1 cellular context compared by ENCODE assay signal in the genomic region with DNA sequence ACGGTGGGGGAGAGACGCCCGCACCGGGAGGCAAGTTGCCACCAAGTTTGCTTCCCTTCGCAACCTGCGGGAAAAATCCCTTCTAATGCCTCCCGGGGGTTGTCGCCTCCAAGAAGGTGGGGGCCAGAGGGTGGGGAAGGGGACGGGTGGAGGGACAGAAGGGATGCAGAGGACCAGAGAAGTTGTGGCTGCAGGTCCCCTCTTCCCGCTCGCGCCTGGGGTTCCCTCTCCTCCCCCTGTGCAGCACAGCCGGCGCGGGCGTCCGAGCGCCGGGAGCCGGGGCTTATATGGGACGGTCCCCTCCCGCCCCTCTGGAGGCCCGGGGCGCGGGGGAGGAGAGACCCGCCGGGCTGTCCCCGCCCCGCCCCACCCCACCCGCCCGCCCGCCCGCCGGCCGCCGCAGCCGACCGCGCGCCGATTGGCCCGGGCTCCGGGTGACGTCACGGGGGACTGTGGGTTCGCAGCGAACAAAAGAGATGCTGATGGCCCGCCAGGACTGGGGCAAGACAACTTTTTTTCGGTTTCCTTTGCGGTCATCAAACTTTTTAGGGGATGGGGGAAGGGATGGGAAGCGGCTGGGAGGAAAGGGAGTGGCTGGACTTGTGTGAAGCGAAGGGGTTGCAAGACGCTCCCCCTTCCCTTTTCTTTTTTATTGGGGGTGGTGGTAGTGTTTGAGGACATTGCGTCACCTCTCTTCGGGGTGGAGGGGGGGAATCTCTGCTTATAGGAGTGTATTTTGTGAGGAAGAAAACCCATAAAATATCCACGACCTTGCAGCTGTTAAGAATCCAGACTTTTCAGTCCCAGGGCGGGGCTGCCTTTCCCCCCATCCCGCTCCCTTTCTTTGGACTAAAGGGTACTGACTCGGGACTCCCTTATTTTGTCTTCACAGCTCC.
TF ChIP-seq lines count a peak whose summit lies in the region.

A gene (minus strand): TSS at position 260 of the 896 bp plus-strand sequence. CDS start 266 bp downstream, outside the sequence.

TF ChIP-seq in K562, 482 proteins besides CTCF, POLR2A, EP300 and RAD21 (continued from another document):
- TF ChIP-seq, protein P1, sequence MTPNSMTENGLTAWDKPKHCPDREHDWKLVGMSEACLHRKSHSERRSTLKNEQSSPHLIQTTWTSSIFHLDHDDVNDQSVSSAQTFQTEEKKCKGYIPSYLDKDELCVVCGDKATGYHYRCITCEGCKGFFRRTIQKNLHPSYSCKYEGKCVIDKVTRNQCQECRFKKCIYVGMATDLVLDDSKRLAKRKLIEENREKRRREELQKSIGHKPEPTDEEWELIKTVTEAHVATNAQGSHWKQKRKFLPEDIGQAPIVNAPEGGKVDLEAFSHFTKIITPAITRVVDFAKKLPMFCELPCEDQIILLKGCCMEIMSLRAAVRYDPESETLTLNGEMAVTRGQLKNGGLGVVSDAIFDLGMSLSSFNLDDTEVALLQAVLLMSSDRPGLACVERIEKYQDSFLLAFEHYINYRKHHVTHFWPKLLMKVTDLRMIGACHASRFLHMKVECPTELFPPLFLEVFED (CRISPR knock-in tag; conservative IDR thresholded peaks at IDR 0.05) = no peak
- TF ChIP-seq CEBPB (tag; IDR thresholded peaks at IDR 0.05) (peak; percentile 77), POLR2B (IDR thresholded peaks at IDR 0.05; ENCODE audit: low read depth, partially characterized antibody) (no peak), ZNF212 (CRISPR knock-in tag; IDR thresholded peaks at IDR 0.05) (no peak), PHF8 (IDR thresholded peaks at IDR 0.05; ENCODE audit: borderline replicate concordance, low read length) (peak; percentile 34; the same call in 1 of the 2 replicates), KDM5B (IDR thresholded peaks at IDR 0.05; ENCODE audit: insufficient replicate concordance, low read depth, low read length) (peak; percentile 66), SP1 (CRISPR knock-in tag; IDR thresholded peaks at IDR 0.05) (no peak), ZNF274 (IDR thresholded peaks at IDR 0.05; ENCODE audit: borderline replicate concordance, low read depth, low read length) (no peak), ZNF584 (CRISPR knock-in tag; IDR thresholded peaks at IDR 0.05; ENCODE audit: low read depth) (no peak)
- TF ChIP-seq, protein P2, sequence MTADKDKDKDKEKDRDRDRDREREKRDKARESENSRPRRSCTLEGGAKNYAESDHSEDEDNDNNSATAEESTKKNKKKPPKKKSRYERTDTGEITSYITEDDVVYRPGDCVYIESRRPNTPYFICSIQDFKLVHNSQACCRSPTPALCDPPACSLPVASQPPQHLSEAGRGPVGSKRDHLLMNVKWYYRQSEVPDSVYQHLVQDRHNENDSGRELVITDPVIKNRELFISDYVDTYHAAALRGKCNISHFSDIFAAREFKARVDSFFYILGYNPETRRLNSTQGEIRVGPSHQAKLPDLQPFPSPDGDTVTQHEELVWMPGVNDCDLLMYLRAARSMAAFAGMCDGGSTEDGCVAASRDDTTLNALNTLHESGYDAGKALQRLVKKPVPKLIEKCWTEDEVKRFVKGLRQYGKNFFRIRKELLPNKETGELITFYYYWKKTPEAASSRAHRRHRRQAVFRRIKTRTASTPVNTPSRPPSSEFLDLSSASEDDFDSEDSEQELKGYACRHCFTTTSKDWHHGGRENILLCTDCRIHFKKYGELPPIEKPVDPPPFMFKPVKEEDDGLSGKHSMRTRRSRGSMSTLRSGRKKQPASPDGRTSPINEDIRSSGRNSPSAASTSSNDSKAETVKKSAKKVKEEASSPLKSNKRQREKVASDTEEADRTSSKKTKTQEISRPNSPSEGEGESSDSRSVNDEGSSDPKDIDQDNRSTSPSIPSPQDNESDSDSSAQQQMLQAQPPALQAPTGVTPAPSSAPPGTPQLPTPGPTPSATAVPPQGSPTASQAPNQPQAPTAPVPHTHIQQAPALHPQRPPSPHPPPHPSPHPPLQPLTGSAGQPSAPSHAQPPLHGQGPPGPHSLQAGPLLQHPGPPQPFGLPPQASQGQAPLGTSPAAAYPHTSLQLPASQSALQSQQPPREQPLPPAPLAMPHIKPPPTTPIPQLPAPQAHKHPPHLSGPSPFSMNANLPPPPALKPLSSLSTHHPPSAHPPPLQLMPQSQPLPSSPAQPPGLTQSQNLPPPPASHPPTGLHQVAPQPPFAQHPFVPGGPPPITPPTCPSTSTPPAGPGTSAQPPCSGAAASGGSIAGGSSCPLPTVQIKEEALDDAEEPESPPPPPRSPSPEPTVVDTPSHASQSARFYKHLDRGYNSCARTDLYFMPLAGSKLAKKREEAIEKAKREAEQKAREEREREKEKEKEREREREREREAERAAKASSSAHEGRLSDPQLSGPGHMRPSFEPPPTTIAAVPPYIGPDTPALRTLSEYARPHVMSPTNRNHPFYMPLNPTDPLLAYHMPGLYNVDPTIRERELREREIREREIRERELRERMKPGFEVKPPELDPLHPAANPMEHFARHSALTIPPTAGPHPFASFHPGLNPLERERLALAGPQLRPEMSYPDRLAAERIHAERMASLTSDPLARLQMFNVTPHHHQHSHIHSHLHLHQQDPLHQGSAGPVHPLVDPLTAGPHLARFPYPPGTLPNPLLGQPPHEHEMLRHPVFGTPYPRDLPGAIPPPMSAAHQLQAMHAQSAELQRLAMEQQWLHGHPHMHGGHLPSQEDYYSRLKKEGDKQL (CRISPR knock-in tag; IDR thresholded peaks at IDR 0.05; ENCODE audit: borderline replicate concordance) = no peak
- TF ChIP-seq, protein P3, sequence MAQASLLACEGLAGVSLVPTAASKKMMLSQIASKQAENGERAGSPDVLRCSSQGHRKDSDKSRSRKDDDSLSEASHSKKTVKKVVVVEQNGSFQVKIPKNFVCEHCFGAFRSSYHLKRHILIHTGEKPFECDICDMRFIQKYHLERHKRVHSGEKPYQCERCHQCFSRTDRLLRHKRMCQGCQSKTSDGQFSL (CRISPR knock-in tag; IDR thresholded peaks at IDR 0.05) = no peak
- TF ChIP-seq, protein P3 (tag; IDR thresholded peaks at IDR 0.05) = 0 out of 4 replicates have a peak, but pooled peaks of 1 of the 2 experiments have one; percentile 48
- TF ChIP-seq, protein P4, sequence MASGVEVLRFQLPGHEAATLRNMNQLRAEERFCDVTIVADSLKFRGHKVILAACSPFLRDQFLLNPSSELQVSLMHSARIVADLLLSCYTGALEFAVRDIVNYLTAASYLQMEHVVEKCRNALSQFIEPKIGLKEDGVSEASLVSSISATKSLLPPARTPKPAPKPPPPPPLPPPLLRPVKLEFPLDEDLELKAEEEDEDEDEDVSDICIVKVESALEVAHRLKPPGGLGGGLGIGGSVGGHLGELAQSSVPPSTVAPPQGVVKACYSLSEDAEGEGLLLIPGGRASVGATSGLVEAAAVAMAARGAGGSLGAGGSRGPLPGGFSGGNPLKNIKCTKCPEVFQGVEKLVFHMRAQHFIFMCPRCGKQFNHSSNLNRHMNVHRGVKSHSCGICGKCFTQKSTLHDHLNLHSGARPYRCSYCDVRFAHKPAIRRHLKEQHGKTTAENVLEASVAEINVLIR (CRISPR knock-in tag; IDR thresholded peaks at IDR 0.05) = no peak
- TF ChIP-seq, protein P5, sequence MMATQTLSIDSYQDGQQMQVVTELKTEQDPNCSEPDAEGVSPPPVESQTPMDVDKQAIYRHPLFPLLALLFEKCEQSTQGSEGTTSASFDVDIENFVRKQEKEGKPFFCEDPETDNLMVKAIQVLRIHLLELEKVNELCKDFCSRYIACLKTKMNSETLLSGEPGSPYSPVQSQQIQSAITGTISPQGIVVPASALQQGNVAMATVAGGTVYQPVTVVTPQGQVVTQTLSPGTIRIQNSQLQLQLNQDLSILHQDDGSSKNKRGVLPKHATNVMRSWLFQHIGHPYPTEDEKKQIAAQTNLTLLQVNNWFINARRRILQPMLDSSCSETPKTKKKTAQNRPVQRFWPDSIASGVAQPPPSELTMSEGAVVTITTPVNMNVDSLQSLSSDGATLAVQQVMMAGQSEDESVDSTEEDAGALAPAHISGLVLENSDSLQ (IDR thresholded peaks at IDR 0.05) = peak; percentile 4; the same call in 1 of the 2 replicates
- TF ChIP-seq, protein P6, sequence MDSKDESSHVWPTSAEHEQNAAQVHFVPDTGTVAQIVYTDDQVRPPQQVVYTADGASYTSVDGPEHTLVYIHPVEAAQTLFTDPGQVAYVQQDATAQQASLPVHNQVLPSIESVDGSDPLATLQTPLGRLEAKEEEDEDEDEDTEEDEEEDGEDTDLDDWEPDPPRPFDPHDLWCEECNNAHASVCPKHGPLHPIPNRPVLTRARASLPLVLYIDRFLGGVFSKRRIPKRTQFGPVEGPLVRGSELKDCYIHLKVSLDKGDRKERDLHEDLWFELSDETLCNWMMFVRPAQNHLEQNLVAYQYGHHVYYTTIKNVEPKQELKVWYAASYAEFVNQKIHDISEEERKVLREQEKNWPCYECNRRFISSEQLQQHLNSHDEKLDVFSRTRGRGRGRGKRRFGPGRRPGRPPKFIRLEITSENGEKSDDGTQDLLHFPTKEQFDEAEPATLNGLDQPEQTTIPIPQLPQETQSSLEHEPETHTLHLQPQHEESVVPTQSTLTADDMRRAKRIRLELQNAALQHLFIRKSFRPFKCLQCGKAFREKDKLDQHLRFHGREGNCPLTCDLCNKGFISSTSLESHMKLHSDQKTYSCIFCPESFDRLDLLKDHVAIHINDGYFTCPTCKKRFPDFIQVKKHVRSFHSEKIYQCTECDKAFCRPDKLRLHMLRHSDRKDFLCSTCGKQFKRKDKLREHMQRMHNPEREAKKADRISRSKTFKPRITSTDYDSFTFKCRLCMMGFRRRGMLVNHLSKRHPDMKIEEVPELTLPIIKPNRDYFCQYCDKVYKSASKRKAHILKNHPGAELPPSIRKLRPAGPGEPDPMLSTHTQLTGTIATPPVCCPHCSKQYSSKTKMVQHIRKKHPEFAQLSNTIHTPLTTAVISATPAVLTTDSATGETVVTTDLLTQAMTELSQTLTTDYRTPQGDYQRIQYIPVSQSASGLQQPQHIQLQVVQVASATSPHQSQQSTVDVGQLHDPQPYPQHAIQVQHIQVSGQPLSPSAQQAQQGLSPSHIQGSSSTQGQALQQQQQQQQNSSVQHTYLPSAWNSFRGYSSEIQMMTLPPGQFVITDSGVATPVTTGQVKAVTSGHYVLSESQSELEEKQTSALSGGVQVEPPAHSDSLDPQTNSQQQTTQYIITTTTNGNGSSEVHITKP (IDR thresholded peaks at IDR 0.05; ENCODE audit: partially characterized antibody) = peak; percentile 87
- TF ChIP-seq, protein P7, sequence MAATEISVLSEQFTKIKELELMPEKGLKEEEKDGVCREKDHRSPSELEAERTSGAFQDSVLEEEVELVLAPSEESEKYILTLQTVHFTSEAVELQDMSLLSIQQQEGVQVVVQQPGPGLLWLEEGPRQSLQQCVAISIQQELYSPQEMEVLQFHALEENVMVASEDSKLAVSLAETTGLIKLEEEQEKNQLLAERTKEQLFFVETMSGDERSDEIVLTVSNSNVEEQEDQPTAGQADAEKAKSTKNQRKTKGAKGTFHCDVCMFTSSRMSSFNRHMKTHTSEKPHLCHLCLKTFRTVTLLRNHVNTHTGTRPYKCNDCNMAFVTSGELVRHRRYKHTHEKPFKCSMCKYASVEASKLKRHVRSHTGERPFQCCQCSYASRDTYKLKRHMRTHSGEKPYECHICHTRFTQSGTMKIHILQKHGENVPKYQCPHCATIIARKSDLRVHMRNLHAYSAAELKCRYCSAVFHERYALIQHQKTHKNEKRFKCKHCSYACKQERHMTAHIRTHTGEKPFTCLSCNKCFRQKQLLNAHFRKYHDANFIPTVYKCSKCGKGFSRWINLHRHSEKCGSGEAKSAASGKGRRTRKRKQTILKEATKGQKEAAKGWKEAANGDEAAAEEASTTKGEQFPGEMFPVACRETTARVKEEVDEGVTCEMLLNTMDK (IDR thresholded peaks at IDR 0.05; ENCODE audit: borderline replicate concordance, insufficient read depth, low read depth, low read length, poor library complexity, severe bottlenecking) = no peak
TF ChIP-seq in K562: peak in this region for 23.
